2 cellular contexts compared by ENCODE assay signal in the genomic region with DNA sequence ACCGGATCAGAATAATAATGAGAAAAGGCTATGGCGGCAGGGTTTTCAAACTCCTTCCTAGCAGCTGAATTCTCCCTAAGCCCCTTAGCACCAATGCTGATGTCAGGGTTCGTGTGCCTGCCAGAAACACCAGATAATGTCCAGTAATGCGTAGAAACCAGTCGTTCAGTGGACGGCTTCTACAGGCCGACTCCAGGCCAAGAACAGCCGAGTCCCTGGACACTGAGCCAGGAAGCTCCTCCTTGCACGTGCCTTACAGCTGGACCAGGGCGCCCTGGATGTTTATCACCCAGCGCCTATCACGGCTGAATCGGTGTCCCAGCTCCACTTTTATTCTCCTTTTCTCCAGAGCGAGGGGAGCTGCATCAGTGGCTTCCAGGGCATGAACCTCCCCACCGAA. TPM values are rescaled to one million over a fixed set of nuclear protein-coding genes. Genes with fewer than 3 reads are reported as not detected.
"Had no signal": no experiment of that assay in that cellular context is flagged by ENCODE, and none has a peak within 500 bp of the region (broad histone marks: within the 10 kb centered on the region; RNA-seq: fewer than 3 reads in every experiment).

No MANE protein-coding gene starts in this region.

RNA-seq across cellular contexts. Expression of gene PGA4, which starts 8.9 kb away (rescaled TPM):
- total RNA-seq: M059J, MCF 10A had no signal

RNA-seq across cellular contexts. Expression of gene PGA5, which starts 9.9 kb away (rescaled TPM):
- total RNA-seq: M059J, MCF 10A had no signal

RNA-seq across cellular contexts. Expression of gene PGA3, which starts 27.7 kb away (rescaled TPM):
- total RNA-seq: M059J, MCF 10A had no signal
